ENCODE assay signal across 33 cellular contexts in the genomic region with DNA sequence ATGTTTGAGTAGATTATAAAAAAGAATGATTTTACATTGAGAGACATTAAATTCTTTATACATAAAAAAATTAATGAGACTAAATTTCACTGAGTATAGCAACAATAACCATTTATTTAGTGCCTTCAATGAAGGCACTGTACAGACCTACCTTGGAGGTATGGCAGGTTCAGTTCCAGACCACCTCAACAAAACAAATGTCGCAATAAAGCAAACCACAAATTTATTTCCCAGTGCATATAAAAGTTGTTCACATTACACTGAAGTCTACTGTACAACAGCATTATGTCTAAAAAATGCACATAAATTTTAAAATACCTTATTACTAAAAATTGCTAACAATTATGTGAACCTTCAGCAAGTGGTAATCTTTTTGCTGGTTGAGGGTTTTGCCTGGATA.
"Had no signal": no experiment of that assay in that cellular context is flagged by ENCODE, and none has a peak within 500 bp of the region (broad histone marks: within the 10 kb centered on the region; RNA-seq: fewer than 3 reads in every experiment).

No MANE protein-coding gene starts in this region.

- H3K36me3 ChIP-seq: brain microvascular endothelial cell, WERI-Rb-1 had no signal

- H3K27me3 ChIP-seq: brain microvascular endothelial cell, esophagus muscularis mucosa, foreskin keratinocyte, gastroesophageal sphincter, heart right ventricle had no signal

- H3K4me1 Mint-ChIP-seq: activated B cell treated with CpG ODN at 0.5 μM for 24 hours had no signal

- H3K4me1 ChIP-seq: esophagus muscularis mucosa, foreskin keratinocyte, gastroesophageal sphincter, heart right ventricle had no signal

- H3K27ac ChIP-seq: brain microvascular endothelial cell, esophagus muscularis mucosa, foreskin keratinocyte, gastroesophageal sphincter, heart right ventricle, WERI-Rb-1 had no signal

- H3K4me3 ChIP-seq: esophagus muscularis mucosa, gastroesophageal sphincter, heart right ventricle had no signal

- H3K9me3 ChIP-seq: esophagus muscularis mucosa, gastroesophageal sphincter, heart right ventricle had no signal

- FAIRE-seq: astrocyte, bronchial epithelial cell, colon had no signal

- ATAC-seq: activated CD4-positive, CD25-positive, alpha-beta regulatory T cell treated with anti-CD3 and anti-CD28 coated beads, Interleukin-2, amount 50 U/mL, for 24 hours; effector memory CD8-positive, alpha-beta T cell; foreskin keratinocyte; gastroesophageal sphincter; heart right ventricle; T-helper 17 cell had no signal

- DNase-seq: activated B cell treated with CpG ODN at 0.5 μM for 24 hours; activated CD4-positive, alpha-beta T cell treated with anti-CD3 and anti-CD28 coated beads for 48 hours; activated CD4-positive, alpha-beta T cell treated with anti-CD3 and anti-CD28 coated beads, Interleukin-2, amount 50 U/mL, for 1 hour; activated CD4-positive, alpha-beta T cell treated with anti-CD3 and anti-CD28 coated beads, Interleukin-2, amount 50 U/mL, for 48 hours; activated CD8-positive, alpha-beta memory T cell treated with anti-CD3 and anti-CD28 coated beads for 24 hours; activated effector memory CD4-positive, alpha-beta T cell treated with anti-CD3 and anti-CD28 coated beads, Interleukin-2, amount 50 U/mL, for 16 hours; activated naive CD4-positive, alpha-beta T cell treated with anti-CD3 and anti-CD28 coated beads for 36 hours; activated T-cell treated with anti-CD3 and anti-CD28 coated beads, Interleukin-2, amount 50 U/mL, for 1 hour; activated T-cell treated with anti-CD3 and anti-CD28 coated beads, Interleukin-2, amount 50 U/mL, for 48 hours; amniotic stem cell; anterior cingulate cortex; brain microvascular endothelial cell; cortex of kidney; dermis blood vessel endothelial cell; effector CD4-positive, alpha-beta T cell; effector memory CD8-positive, alpha-beta T cell; erythroblast; foreskin keratinocyte; heart right ventricle; T-helper 1 cell; T-helper 17 cell; T1000; WERI-Rb-1 had no signal

- H3K27ac Mint-ChIP-seq: activated B cell treated with CpG ODN at 0.5 μM for 24 hours; activated naive CD4-positive, alpha-beta T cell treated with anti-CD3 and anti-CD28 coated beads for 36 hours; activated naive CD8-positive, alpha-beta T cell; activated T-helper 1 cell treated with anti-CD3 and anti-CD28 coated beads, Interleukin-12 subunit alpha, Interleukin-12 subunit beta, Interleukin-2, Interleukin-4 antibody, amounts not matched to agents 30 ng/mL and 10 ng/mL and 1 ng/mL, durations not matched to agents 14 hours and 24 hours and 36 hours; activated T-helper 2 cell treated with anti-CD3 and anti-CD28 coated beads, Interferon-gamma antibody, Interleukin-2, Interleukin-4, amounts not matched to agents 10 μg/mL and 5 μg/mL and 100 μg/mL, durations not matched to agents 14 hours and 24 hours and 36 hours; effector memory CD8-positive, alpha-beta T cell; T-helper 2 cell treated with Interferon-gamma antibody and Interleukin-4, amounts not matched to agents 5 μg/mL and 100 μg/mL, for 36 hours had no signal

- H3K9me3 Mint-ChIP-seq: activated B cell treated with CpG ODN at 0.5 μM for 24 hours; activated naive CD4-positive, alpha-beta T cell treated with anti-CD3 and anti-CD28 coated beads for 36 hours; activated T-helper 1 cell treated with anti-CD3 and anti-CD28 coated beads, Interleukin-12 subunit alpha, Interleukin-12 subunit beta, Interleukin-2, Interleukin-4 antibody, amounts not matched to agents 30 ng/mL and 10 ng/mL and 1 ng/mL, durations not matched to agents 14 hours and 24 hours and 36 hours; activated T-helper 2 cell treated with anti-CD3 and anti-CD28 coated beads, Interferon-gamma antibody, Interleukin-2, Interleukin-4, amounts not matched to agents 10 μg/mL and 5 μg/mL and 100 μg/mL, durations not matched to agents 14 hours and 24 hours and 36 hours; effector memory CD8-positive, alpha-beta T cell; T-helper 2 cell treated with Interferon-gamma antibody and Interleukin-4, amounts not matched to agents 5 μg/mL and 100 μg/mL, for 36 hours had no signal

- H3K27me3 Mint-ChIP-seq: activated B cell treated with CpG ODN at 0.5 μM for 24 hours; activated naive CD8-positive, alpha-beta T cell; effector memory CD8-positive, alpha-beta T cell; T-helper 17 cell had no signal

- H3K4me3 Mint-ChIP-seq: activated B cell treated with CpG ODN at 0.5 μM for 24 hours; activated naive CD4-positive, alpha-beta T cell treated with anti-CD3 and anti-CD28 coated beads for 36 hours; activated naive CD8-positive, alpha-beta T cell; activated T-helper 1 cell treated with anti-CD3 and anti-CD28 coated beads, Interleukin-12 subunit alpha, Interleukin-12 subunit beta, Interleukin-2, Interleukin-4 antibody, amounts not matched to agents 30 ng/mL and 10 ng/mL and 1 ng/mL, durations not matched to agents 14 hours and 24 hours and 36 hours; effector memory CD8-positive, alpha-beta T cell; T-helper 17 cell; T-helper 2 cell treated with Interferon-gamma antibody and Interleukin-4, amounts not matched to agents 5 μg/mL and 100 μg/mL, for 36 hours had no signal
